Comparison of ENCODE assay signal across 8 cellular contexts in genomic region chr6:7087066-7087465, GRCh38. TPM values are rescaled to one million over a fixed set of nuclear protein-coding genes. Genes with fewer than 3 reads are reported as not detected.
A peak's percentile ranks its signal among the peaks of the same experiment; 100 is the strongest.
DNase-seq lines count a peak whose midpoint lies in the region; ATAC-seq and TF ChIP-seq lines count a peak whose summit lies in the region.

No MANE protein-coding gene starts in this region.

- H3K4me1 ChIP-seq in CD8-positive, alpha-beta T cell (ENCODE audit: insufficient read depth, low read length) = peaks cover 28% of the 10 kb centered on the region
- H3K4me1 ChIP-seq in tibial artery = no peaks in the 10 kb centered on the region

- H3K9me3 ChIP-seq in CD8-positive, alpha-beta T cell (ENCODE audit: low read length) = no peaks in the 10 kb centered on the region
- H3K9me3 ChIP-seq in tibial artery = no peaks in the 10 kb centered on the region

- ATAC-seq in CD8-positive, alpha-beta T cell = peak; percentile 6
- ATAC-seq in activated CD8-positive, alpha-beta T cell treated with anti-CD3 and anti-CD28 coated beads for 36 hours = no peak
- ATAC-seq in HG02981 (IDR thresholded peaks at IDR 0.05; ENCODE audit: unreplicated experiment) = no peak

- no peaks in the 10 kb centered on the region for H3K27me3 ChIP-seq in CD8-positive, alpha-beta T cell (ENCODE audit: insufficient read depth, low read length)
- H3K27me3 ChIP-seq in tibial artery = no peaks in the 10 kb centered on the region

- TF ChIP-seq CTCF in CD8-positive, alpha-beta T cell (IDR thresholded peaks at IDR 0.05) = no peak
- TF ChIP-seq CTCF in HFFc6 (IDR thresholded peaks at IDR 0.05) = no peak; the same call in 1 of the 2 replicates
- TF ChIP-seq CTCF in activated CD8-positive, alpha-beta T cell treated with anti-CD3 and anti-CD28 coated beads for 36 hours (IDR thresholded peaks at IDR 0.05) = no peak
- TF ChIP-seq CTCF in tibial artery (IDR thresholded peaks at IDR 0.05) = peak; percentile 28 to 29
- no peak for TF ChIP-seq CTCF in GM10266 (IDR thresholded peaks at IDR 0.05; ENCODE audit: control insufficient read depth, insufficient read depth, low read depth, missing control alignments)

- peak overlapping the region; percentile 89 for H3K27ac Mint-ChIP-seq in CD8-positive, alpha-beta T cell
- no peak overlapping the region; the same call in 1 of the 2 replicates for H3K27ac Mint-ChIP-seq in HFFc6
- H3K27ac Mint-ChIP-seq in activated CD8-positive, alpha-beta T cell treated with anti-CD3 and anti-CD28 coated beads for 36 hours = peak overlapping the region; percentile 83

- H3K4me1 Mint-ChIP-seq in CD8-positive, alpha-beta T cell (ENCODE audit: low read depth) = peaks cover 35% of the 10 kb centered on the region
- H3K4me1 Mint-ChIP-seq in HFFc6 (ENCODE audit: low read depth) = peaks cover 21% of the 10 kb centered on the region
- H3K4me1 Mint-ChIP-seq in activated CD8-positive, alpha-beta T cell treated with anti-CD3 and anti-CD28 coated beads for 36 hours (ENCODE audit: low read depth) = peaks cover 32% of the 10 kb centered on the region

- CTCF ChIA-PET in CD8-positive, alpha-beta T cell (lab: Charles Lee) = interaction anchor here (0.7 to 1.7 kb wide), 12 partner anchors 14 to 417 kb away, joined by 3 to 5 read pairs (median 3); partner anchors contain the start of gene RREB1
- CTCF ChIA-PET in activated CD8-positive, alpha-beta T cell treated with anti-CD3 and anti-CD28 coated beads for 36 hours (lab: Charles Lee) = interaction anchor here (0.7 to 2.2 kb wide), 16 partner anchors 9 to 411 kb away, joined by 3 to 8 read pairs (median 3); no protein-coding TSS in a partner anchor

- peak overlapping the region; percentile 34 for H3K4me3 ChIP-seq in CD8-positive, alpha-beta T cell (ENCODE audit: low read depth, low read length)
- H3K4me3 ChIP-seq in tibial artery = peak overlapping the region; percentile 27 to 33

- peak overlapping the region; percentile 83 for H3K4me3 Mint-ChIP-seq in CD8-positive, alpha-beta T cell
- peak overlapping the region; percentile 82 for H3K4me3 Mint-ChIP-seq in HFFc6
- H3K4me3 Mint-ChIP-seq in activated CD8-positive, alpha-beta T cell treated with anti-CD3 and anti-CD28 coated beads for 36 hours = peak overlapping the region; percentile 68

- H3K36me3 Mint-ChIP-seq in CD8-positive, alpha-beta T cell = no peaks in the 10 kb centered on the region
- no peaks in the 10 kb centered on the region for H3K36me3 Mint-ChIP-seq in HFFc6 (ENCODE audit: low read depth)
- H3K36me3 Mint-ChIP-seq in activated CD8-positive, alpha-beta T cell treated with anti-CD3 and anti-CD28 coated beads for 36 hours (ENCODE audit: low read depth) = no peaks in the 10 kb centered on the region

- no peak for DNase-seq in CD8-positive, alpha-beta T cell
- DNase-seq in HFFc6 (peak; percentile 22), islet precursor cell (peak; percentile 66), tibial artery (no peak), GM10266 (ENCODE audit: extremely low spot score) (no peak), globus pallidus (ENCODE audit: low spot score) (no peak)
- DNase-seq in activated CD8-positive, alpha-beta T cell treated with anti-CD3 and anti-CD28 coated beads for 36 hours = no peak

- POLR2A ChIA-PET in CD8-positive, alpha-beta T cell (lab: Charles Lee) = interaction anchor here (0.5 to 3.1 kb wide), 10 partner anchors 9 to 1735 kb away, joined by 3 to 43 read pairs (median 4); partner anchors contain the start of gene RREB1
- POLR2A ChIA-PET in activated CD8-positive, alpha-beta T cell treated with anti-CD3 and anti-CD28 coated beads for 36 hours (lab: Charles Lee) = interaction anchor here (0.7 to 2.7 kb wide), 9 partner anchors 20 to 69 kb away, joined by 3 to 13 read pairs (median 4); partner anchors contain the start of gene RREB1

- H3K27me3 Mint-ChIP-seq in CD8-positive, alpha-beta T cell (ENCODE audit: low read depth) = no peaks in the 10 kb centered on the region
- no peaks in the 10 kb centered on the region; the same call in 1 of the 2 replicates for H3K27me3 Mint-ChIP-seq in HFFc6 (ENCODE audit: insufficient read depth)
- no peaks in the 10 kb centered on the region for H3K27me3 Mint-ChIP-seq in activated CD8-positive, alpha-beta T cell treated with anti-CD3 and anti-CD28 coated beads for 36 hours

- no peak overlapping the region for H3K27ac ChIP-seq in CD8-positive, alpha-beta T cell (ENCODE audit: low read depth, low read length)
- no peak overlapping the region for H3K27ac ChIP-seq in tibial artery

- intact Hi-C loops in CD8-positive, alpha-beta T cell (cut with DNase I, micrococcal nuclease) = loop anchor here (1.0 to 5.0 kb wide), 4 partner anchors 14 to 410 kb away; no protein-coding TSS in a partner anchor
- intact Hi-C loops in activated CD8-positive, alpha-beta T cell treated with anti-CD3 and anti-CD28 coated beads for 36 hours (cut with micrococcal nuclease) = no loop called here
- intact Hi-C loops in tibial artery (cut with DNase I; ENCODE audit: low total_unique reads) = no loop called here

- no peaks in the 10 kb centered on the region for H3K36me3 ChIP-seq in CD8-positive, alpha-beta T cell (ENCODE audit: insufficient read depth, low read length)
- no peaks in the 10 kb centered on the region for H3K36me3 ChIP-seq in tibial artery

- H3K9me3 Mint-ChIP-seq in CD8-positive, alpha-beta T cell = peaks cover 3% of the 10 kb centered on the region
- no peaks in the 10 kb centered on the region for H3K9me3 Mint-ChIP-seq in HFFc6
- H3K9me3 Mint-ChIP-seq in activated CD8-positive, alpha-beta T cell treated with anti-CD3 and anti-CD28 coated beads for 36 hours = no peaks in the 10 kb centered on the region

RNA-seq across cellular contexts. Expression of gene RREB1, which starts 20.7 kb away (rescaled TPM):
- 10 to 100 TPM; 47.1 to 52.4 TPM for total RNA-seq in CD8-positive, alpha-beta T cell
- total RNA-seq in HFFc6 (2021; fragmentation: NEBNext Ultra II Directional; extraction: Animal tissue kit (Norgen Biotek cat#: 25700)) = 10 to 100 TPM; 17.5 to 23.5 (median 20.1) TPM
- total RNA-seq in activated CD8-positive, alpha-beta T cell treated with anti-CD3 and anti-CD28 coated beads for 36 hours = 10 to 100 TPM; 18.7 to 19.7 TPM

Comparison
In these comparisons a context has a peak if more than half of its experiments do, and no peak if none do; other contexts are left out.
1. DNase-seq: peak in HFFc6 (single experiment) and islet precursor cell (single experiment); none in CD8-positive, alpha-beta T cell (0 of 7), activated CD8-positive, alpha-beta T cell treated with anti-CD3 and anti-CD28 coated beads for 36 hours (single experiment), tibial artery (0 of 2), GM10266 (single experiment) and globus pallidus (single experiment).
2. CTCF ChIP-seq: peak in tibial artery (2 of 2); none in CD8-positive, alpha-beta T cell (single experiment), HFFc6 (single experiment), activated CD8-positive, alpha-beta T cell treated with anti-CD3 and anti-CD28 coated beads for 36 hours (single experiment) and GM10266 (single experiment).
3. intact Hi-C loops: an anchor here in CD8-positive, alpha-beta T cell (1.0 to 5.0 kb wide); none called in activated CD8-positive, alpha-beta T cell treated with anti-CD3 and anti-CD28 coated beads for 36 hours and tibial artery.
4. Peak in every context shown above with its lines, with median percentiles within 50 percentile points of each other: H3K4me3 Mint-ChIP-seq.